ENCODE assay signal across 1 cellular context in genomic region chr2:201901770-201902169, GRCh38.
TF ChIP-seq lines count a peak whose summit lies in the region.

No MANE protein-coding gene starts in this region.

TF ChIP-seq in K562, 482 proteins besides CTCF, POLR2A, EP300 and RAD21 (continued from another document and continues in another):
- TF ChIP-seq MAX (CRISPR knock-in tag; IDR thresholded peaks at IDR 0.05) = no peak
- no peak for TF ChIP-seq GABPB1 (CRISPR knock-in tag; IDR thresholded peaks at IDR 0.05)
- TF ChIP-seq SAFB (IDR thresholded peaks at IDR 0.05; ENCODE audit: borderline replicate concordance, low read depth, low read length) = no peak
- peak; percentile 92 for TF ChIP-seq KLF16 (IDR thresholded peaks at IDR 0.05)
- TF ChIP-seq SRSF3 (IDR thresholded peaks at IDR 0.05; ENCODE audit: insufficient read depth, low read length) = no peak
- peak; percentile 93 for TF ChIP-seq PML (IDR thresholded peaks at IDR 0.05; ENCODE audit: low read length)
- no peak for TF ChIP-seq CTCFL (IDR thresholded peaks at IDR 0.05; ENCODE audit: borderline replicate concordance, insufficient read depth, low read depth, low read length, poor library complexity, severe bottlenecking)
- TF ChIP-seq XRCC3 (IDR thresholded peaks at IDR 0.05) = no peak
- peak; percentile 64 for TF ChIP-seq L3MBTL2 (IDR thresholded peaks at IDR 0.05)
- TF ChIP-seq, protein P1, sequence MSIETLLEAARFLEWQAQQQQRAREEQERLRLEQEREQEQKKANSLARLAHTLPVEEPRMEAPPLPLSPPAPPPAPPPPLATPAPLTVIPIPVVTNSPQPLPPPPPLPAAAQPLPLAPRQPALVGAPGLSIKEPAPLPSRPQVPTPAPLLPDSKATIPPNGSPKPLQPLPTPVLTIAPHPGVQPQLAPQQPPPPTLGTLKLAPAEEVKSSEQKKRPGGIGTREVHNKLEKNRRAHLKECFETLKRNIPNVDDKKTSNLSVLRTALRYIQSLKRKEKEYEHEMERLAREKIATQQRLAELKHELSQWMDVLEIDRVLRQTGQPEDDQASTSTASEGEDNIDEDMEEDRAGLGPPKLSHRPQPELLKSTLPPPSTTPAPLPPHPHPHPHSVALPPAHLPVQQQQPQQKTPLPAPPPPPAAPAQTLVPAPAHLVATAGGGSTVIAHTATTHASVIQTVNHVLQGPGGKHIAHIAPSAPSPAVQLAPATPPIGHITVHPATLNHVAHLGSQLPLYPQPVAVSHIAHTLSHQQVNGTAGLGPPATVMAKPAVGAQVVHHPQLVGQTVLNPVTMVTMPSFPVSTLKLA (conservative IDR thresholded peaks at IDR 0.05) = peak in 1 of 2 experiments; percentile 56; a peak in 2 of 4 replicates
- TF ChIP-seq ZNF639 (CRISPR knock-in tag; conservative IDR thresholded peaks at IDR 0.05 in 1 of 2, IDR thresholded peaks at IDR 0.05 in 1 of 2) = peak in 1 of 2 experiments; percentile 58; a peak in 1 of 4 replicates
- TF ChIP-seq ADNP (tag; IDR thresholded peaks at IDR 0.05) = 0 out of 2 replicates have a peak, but pooled peaks have one; percentile 23
- TF ChIP-seq RFX1 (IDR thresholded peaks at IDR 0.05) = no peak
- peak; percentile 48; the same call in 1 of the 2 replicates for TF ChIP-seq NR2C1 (IDR thresholded peaks at IDR 0.05)
- no peak for TF ChIP-seq NR2C1 (tag; IDR thresholded peaks at IDR 0.05)
- TF ChIP-seq POLR2AphosphoS5 (IDR thresholded peaks at IDR 0.05; ENCODE audit: control insufficient read depth, insufficient read depth, low read depth, low read length) = peak; percentile 92
- peak; percentile 26 for TF ChIP-seq TAF9B (IDR thresholded peaks at IDR 0.05; ENCODE audit: partially characterized antibody)
- TF ChIP-seq TRIM28 (IDR thresholded peaks at IDR 0.05) = 0 out of 2 replicates have a peak, but pooled peaks have one; percentile 26
- TF ChIP-seq RAD51 (IDR thresholded peaks at IDR 0.05; ENCODE audit: borderline replicate concordance, low read depth) = peak; percentile 98
- peak; percentile 86 for TF ChIP-seq MEIS2 (IDR thresholded peaks at IDR 0.05; ENCODE audit: partially characterized antibody)
- TF ChIP-seq YY1 (IDR thresholded peaks at IDR 0.05; ENCODE audit: borderline replicate concordance in 1 of 3, control insufficient read depth in 1 of 3, extremely low read depth in 1 of 3, insufficient read depth in 3 of 3, insufficient read length in 1 of 3, insufficient replicate concordance in 2 of 3, low read depth in 1 of 3, low read length in 2 of 3) = peak; percentile 15 to 74 (median 15)
- TF ChIP-seq ARHGAP35 (IDR thresholded peaks at IDR 0.05; ENCODE audit: partially characterized antibody) = no peak
- TF ChIP-seq PHF20 (IDR thresholded peaks at IDR 0.05; ENCODE audit: partially characterized antibody) = no peak
- peak; percentile 93 for TF ChIP-seq NCOR1 (IDR thresholded peaks at IDR 0.05)
- peak; percentile 83 for TF ChIP-seq DMBX1 (CRISPR knock-in tag; IDR thresholded peaks at IDR 0.05; ENCODE audit: borderline replicate concordance)
- TF ChIP-seq HMGXB4 (CRISPR knock-in tag; IDR thresholded peaks at IDR 0.05) = no peak
- TF ChIP-seq ELF4 (CRISPR knock-in tag; IDR thresholded peaks at IDR 0.05) = 0 out of 2 replicates have a peak, but pooled peaks have one; percentile 69
- no peak for TF ChIP-seq PRDM10 (IDR thresholded peaks at IDR 0.05; ENCODE audit: partially characterized antibody)
- TF ChIP-seq SMARCC2 (IDR thresholded peaks at IDR 0.05; ENCODE audit: low read depth) = peak; percentile 83
- TF ChIP-seq NRF1 (conservative IDR thresholded peaks at IDR 0.05 in 1 of 2, IDR thresholded peaks at IDR 0.05 in 1 of 2) = peak in 1 of 2 experiments; percentile 28; a peak in 1 of 4 replicates
- no peak for TF ChIP-seq SAP30 (IDR thresholded peaks at IDR 0.05; ENCODE audit: borderline replicate concordance, insufficient read depth, low read depth, low read length, poor library complexity, severe bottlenecking)
- TF ChIP-seq PBX2 (CRISPR knock-in tag; IDR thresholded peaks at IDR 0.05; ENCODE audit: low read depth) = no peak
- peak; percentile 68 for TF ChIP-seq PBX2 (tag; conservative IDR thresholded peaks at IDR 0.05; ENCODE audit: low read depth)
- peak; percentile 98 for TF ChIP-seq CBFA2T3 (IDR thresholded peaks at IDR 0.05)
- TF ChIP-seq CREBBP (IDR thresholded peaks at IDR 0.05; ENCODE audit: low read depth, low read length) = no peak
- TF ChIP-seq SRSF9 (IDR thresholded peaks at IDR 0.05; ENCODE audit: borderline replicate concordance, low read depth, low read length) = no peak
- TF ChIP-seq VEZF1 (CRISPR knock-in tag; IDR thresholded peaks at IDR 0.05) = peak; percentile 49
- TF ChIP-seq ZKSCAN8 (CRISPR knock-in tag; IDR thresholded peaks at IDR 0.05) = 0 out of 2 replicates have a peak, but pooled peaks have one; percentile 49
- TF ChIP-seq NCOA6 (IDR thresholded peaks at IDR 0.05) = no peak
- 0 out of 2 replicates have a peak, but pooled peaks have one; percentile 45 for TF ChIP-seq TARDBP (IDR thresholded peaks at IDR 0.05)
- no peak for TF ChIP-seq ATF6 (CRISPR knock-in tag; IDR thresholded peaks at IDR 0.05)
- TF ChIP-seq, protein P2, sequence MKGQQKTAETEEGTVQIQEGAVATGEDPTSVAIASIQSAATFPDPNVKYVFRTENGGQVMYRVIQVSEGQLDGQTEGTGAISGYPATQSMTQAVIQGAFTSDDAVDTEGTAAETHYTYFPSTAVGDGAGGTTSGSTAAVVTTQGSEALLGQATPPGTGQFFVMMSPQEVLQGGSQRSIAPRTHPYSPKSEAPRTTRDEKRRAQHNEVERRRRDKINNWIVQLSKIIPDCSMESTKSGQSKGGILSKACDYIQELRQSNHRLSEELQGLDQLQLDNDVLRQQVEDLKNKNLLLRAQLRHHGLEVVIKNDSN (CRISPR knock-in tag; IDR thresholded peaks at IDR 0.05) = peak; percentile 94
